ENCODE assay signal across 9 cellular contexts in the genomic region with DNA sequence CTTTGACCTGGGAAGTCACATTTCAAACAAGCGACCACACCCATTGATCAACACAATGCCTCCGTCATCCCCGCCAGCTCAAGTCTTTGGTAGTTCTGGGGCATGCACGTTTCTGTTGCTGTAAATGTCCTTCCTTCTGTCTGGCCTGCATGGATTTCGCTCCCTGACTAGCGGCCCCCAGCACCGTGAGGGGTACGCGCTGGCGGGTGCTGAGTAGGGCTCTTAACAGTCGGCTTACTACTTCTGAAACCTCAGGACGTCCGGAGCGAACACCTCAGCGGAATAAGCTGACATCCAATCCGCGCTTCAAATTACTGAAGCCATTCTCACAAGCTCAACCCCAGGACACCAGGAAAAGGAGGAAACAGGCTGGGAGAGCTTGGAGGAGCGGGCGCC. TPM values are rescaled to one million over a fixed set of nuclear protein-coding genes. Genes with fewer than 3 reads are reported as not detected.
A peak's percentile ranks its signal among the peaks of the same experiment; 100 is the strongest.
DNase-seq lines count a peak whose midpoint lies in the region; ATAC-seq and TF ChIP-seq lines count a peak whose summit lies in the region.
"Had no signal": no experiment of that assay in that cellular context is flagged by ENCODE, and none has a peak within 500 bp of the region (broad histone marks: within the 10 kb centered on the region; RNA-seq: fewer than 3 reads in every experiment).

No MANE protein-coding gene starts in this region.

- peak overlapping the region; percentile 39 for H3K27ac ChIP-seq in mesendoderm (ENCODE audit: low read depth, low read length)

- intact Hi-C loops in dendritic cell treated with granulocyte-macrophage colony-stimulating factor and Interleukin-4, amounts not matched to agents 40 ng/mL and 50 ng/mL, for 4 days (cut with micrococcal nuclease) = loop anchor here (5.0 kb wide), 3 partner anchors 77 to 357 kb away; partner anchors contain the start of genes H2AZ2 and PPIA

- WGBS in mesendoderm (ENCODE audit: extremely low coverage, insufficient coverage, low lambda C conversion rate) = no CpG with 5 or more reads among the region's 19 CpGs

- H3K4me3 ChIP-seq in BJ (ENCODE audit: low read depth, low read length) = peak overlapping the region; percentile 75
- peak overlapping the region; percentile 97 for H3K4me3 ChIP-seq in mesendoderm (ENCODE audit: low read length)

- H3K4me3 Mint-ChIP-seq in dendritic cell treated with granulocyte-macrophage colony-stimulating factor and Interleukin-4, amounts not matched to agents 40 ng/mL and 50 ng/mL, for 4 days = peak overlapping the region; percentile 95
- H3K4me3 Mint-ChIP-seq in type B pancreatic cell = peak overlapping the region; percentile 93

- CTCF ChIA-PET in BJ (lab: Yijun Ruan, JAX) = interaction anchor here (1.2 to 3.2 kb wide), 6 partner anchors 9 to 249 kb away, joined by 3 to 14 read pairs (median 7); no protein-coding TSS in a partner anchor

- POLR2A ChIA-PET in BJ (lab: Charles Lee) = interaction anchor here (0.7 kb wide), 1 partner anchor 451 kb away, joined by 4 read pairs; no protein-coding TSS in a partner anchor

- H3K27me3 Mint-ChIP-seq in dendritic cell treated with granulocyte-macrophage colony-stimulating factor and Interleukin-4, amounts not matched to agents 40 ng/mL and 50 ng/mL, for 4 days = no peaks in the 10 kb centered on the region
- peaks cover 3% of the 10 kb centered on the region for H3K27me3 Mint-ChIP-seq in type B pancreatic cell

- H3K9ac ChIP-seq in mesendoderm (ENCODE audit: low read length) = peak overlapping the region; percentile 95

- no peak overlapping the region for H2BK120ac ChIP-seq in mesendoderm (ENCODE audit: low read depth, low read length)

- H4K8ac ChIP-seq in mesendoderm (ENCODE audit: low read depth, low read length) = no peak overlapping the region

- H3K36me3 Mint-ChIP-seq in dendritic cell treated with granulocyte-macrophage colony-stimulating factor and Interleukin-4, amounts not matched to agents 40 ng/mL and 50 ng/mL, for 4 days (ENCODE audit: low read depth) = peaks cover 28% of the 10 kb centered on the region
- H3K36me3 Mint-ChIP-seq in type B pancreatic cell = peaks cover 14% of the 10 kb centered on the region

- H3K4me2 ChIP-seq in mesendoderm (ENCODE audit: low read length) = peak overlapping the region; percentile 73

- H3K23ac ChIP-seq in mesendoderm (ENCODE audit: low read length) = no peak overlapping the region

- H4K5ac ChIP-seq in mesendoderm (ENCODE audit: low read length) = no peak overlapping the region

- DNase-seq in BJ (ENCODE audit: low read depth) = no peak
- peak; percentile 30 for DNase-seq in T follicular helper cell (ENCODE audit: low read depth)
- DNase-seq in mesendoderm = no peak
- DNase-seq in type B pancreatic cell (ENCODE audit: extremely low spot score, unreplicated experiment) = no peak
- no peak for DNase-seq in GDM1 (lab: John Stamatoyannopoulos, UW)

- no peaks in the 10 kb centered on the region for H3K27me3 ChIP-seq in BJ (ENCODE audit: control insufficient read depth, insufficient read depth, low read length)
- H3K27me3 ChIP-seq in mesendoderm (ENCODE audit: insufficient read depth, low read length, poor library complexity) = no peaks in the 10 kb centered on the region

- peaks cover 7% of the 10 kb centered on the region for H3K4me1 ChIP-seq in mesendoderm (ENCODE audit: control insufficient read depth, low read depth, low read length)

- peaks cover 52% of the 10 kb centered on the region for H3K4me1 Mint-ChIP-seq in dendritic cell treated with granulocyte-macrophage colony-stimulating factor and Interleukin-4, amounts not matched to agents 40 ng/mL and 50 ng/mL, for 4 days (ENCODE audit: low read depth)
- H3K4me1 Mint-ChIP-seq in type B pancreatic cell (ENCODE audit: unreplicated experiment) = peaks cover 39% of the 10 kb centered on the region

- peak overlapping the region; percentile 99 for H3K56ac ChIP-seq in mesendoderm (ENCODE audit: low read length)

- H3K4ac ChIP-seq in mesendoderm (ENCODE audit: low read depth, low read length) = peak overlapping the region; percentile 20

- H3K79me1 ChIP-seq in mesendoderm (ENCODE audit: low read length) = peaks cover 26% of the 10 kb centered on the region

- ATAC-seq in GM19023 (IDR thresholded peaks at IDR 0.05; ENCODE audit: unreplicated experiment) (peak; percentile 34), HG03196 (IDR thresholded peaks at IDR 0.05; ENCODE audit: unreplicated experiment) (peak; percentile 21)

- peak overlapping the region; percentile 90 for H3K27ac Mint-ChIP-seq in dendritic cell treated with granulocyte-macrophage colony-stimulating factor and Interleukin-4, amounts not matched to agents 40 ng/mL and 50 ng/mL, for 4 days
- H3K27ac Mint-ChIP-seq in type B pancreatic cell = peak overlapping the region; percentile 92

- peaks cover 1% of the 10 kb centered on the region; the same call in 1 of the 2 replicates for H3K36me3 ChIP-seq in BJ (ENCODE audit: control insufficient read depth, insufficient read depth, low read length)
- H3K36me3 ChIP-seq in mesendoderm (ENCODE audit: control insufficient read depth, insufficient read depth, low read length) = no peaks in the 10 kb centered on the region

- peak overlapping the region; percentile 44 for H2BK5ac ChIP-seq in mesendoderm (ENCODE audit: low read length)

- TF ChIP-seq CTCF in BJ (IDR thresholded peaks at IDR 0.05; ENCODE audit: insufficient read depth, low read depth, low read length) (no peak), type B pancreatic cell (conservative IDR thresholded peaks at IDR 0.05) (no peak)

- peak overlapping the region; percentile 83 for H2AK5ac ChIP-seq in mesendoderm (ENCODE audit: low read length)

- H3K79me2 ChIP-seq in mesendoderm (ENCODE audit: control insufficient read depth, insufficient read depth, low read length) = peaks cover 40% of the 10 kb centered on the region

- H3K18ac ChIP-seq in mesendoderm (ENCODE audit: low read length) = peak overlapping the region; percentile 7

- no peak overlapping the region for H2BK15ac ChIP-seq in mesendoderm (replicated peaks; ENCODE audit: low read depth)

- no peaks in the 10 kb centered on the region for H3K9me3 Mint-ChIP-seq in dendritic cell treated with granulocyte-macrophage colony-stimulating factor and Interleukin-4, amounts not matched to agents 40 ng/mL and 50 ng/mL, for 4 days
- no peaks in the 10 kb centered on the region for H3K9me3 Mint-ChIP-seq in type B pancreatic cell

RNA-seq across cellular contexts. Expression of gene NUDCD3, which starts 0.5 kb away (rescaled TPM):
- 78.2 and 82.8 TPM in 2 replicates for polyA plus RNA-seq in BJ (2011; rRNA removed)
- polyA minus RNA-seq in BJ (2011; rRNA and poly(A)+ RNA removed) = 50.4 and 61.0 TPM in 2 replicates
- 34.4 TPM for polyA plus RNA-seq in mesendoderm (2013, experiment 1 of 2)
- polyA plus RNA-seq in mesendoderm (2013, experiment 2 of 2) = 32.5 TPM
- total RNA-seq in type B pancreatic cell (ENCODE audit: low replicate concordance) = 82.1 and 88.5 TPM in 2 replicates

RNA-seq across cellular contexts. Expression of gene NPC1L1, which starts 51.2 kb away (rescaled TPM):
- not detected in 2 replicates for polyA plus RNA-seq in BJ (2011; rRNA removed)
- not detected in 2 replicates for polyA minus RNA-seq in BJ (2011; rRNA and poly(A)+ RNA removed)
- 0.22 TPM for polyA plus RNA-seq in mesendoderm (2013, experiment 1 of 2)
- 0.18 TPM for polyA plus RNA-seq in mesendoderm (2013, experiment 2 of 2)
- total RNA-seq in type B pancreatic cell (ENCODE audit: low replicate concordance) = 8.8 and 11.0 TPM in 2 replicates
- total RNA-seq: T-helper 2 cell treated with Interferon-gamma antibody and Interleukin-4, amounts not matched to agents 100 ng/mL and 5 ng/mL, for 36 hours had no signal
